1 cellular context compared by ENCODE assay signal in genomic region chr2:170157025-170157684, GRCh38.
TF ChIP-seq lines count a peak whose summit lies in the region.

No MANE protein-coding gene starts in this region.

TF ChIP-seq in HepG2, 621 proteins besides CTCF, POLR2A, EP300 and RAD21 (continued from another document and continues in another):
- TF ChIP-seq ZNF883 (CRISPR knock-in tag; IDR thresholded peaks at IDR 0.05; ENCODE audit: not compliant biosample characterization) (no peak), MBD4 (IDR thresholded peaks at IDR 0.05; ENCODE audit: borderline replicate concordance, low read length) (peak; percentile 66; the same call in 1 of the 2 replicates), CREB1 (IDR thresholded peaks at IDR 0.05) (no peak), CREB1 (CRISPR knock-in tag; IDR thresholded peaks at IDR 0.05) (peak; percentile 68; the same call in 1 of the 2 replicates), FOXK1 (CRISPR knock-in tag; IDR thresholded peaks at IDR 0.05; ENCODE audit: borderline replicate concordance, low read depth) (peak; percentile 98), SOX6 (IDR thresholded peaks at IDR 0.05) (no peak), SOX6 (CRISPR knock-in tag; IDR thresholded peaks at IDR 0.05) (peak; percentile 78), ZNF331 (CRISPR knock-in tag; IDR thresholded peaks at IDR 0.05) (peak; percentile 48; the same call in 1 of the 2 replicates), HHEX (CRISPR knock-in tag; IDR thresholded peaks at IDR 0.05) (peak; percentile 71; the same call in 1 of the 2 replicates), THAP11 (CRISPR knock-in tag; IDR thresholded peaks at IDR 0.05) (peak; percentile 57), SMARCC2 (IDR thresholded peaks at IDR 0.05) (peak; percentile 94), MIER3 (CRISPR knock-in tag; IDR thresholded peaks at IDR 0.05; ENCODE audit: borderline replicate concordance) (peak; percentile 85; the same call in 1 of the 2 replicates), IRF2 (CRISPR knock-in tag; IDR thresholded peaks at IDR 0.05) (peak; percentile 72; the same call in 1 of the 2 replicates), MAFF (IDR thresholded peaks at IDR 0.05; ENCODE audit: low read depth, low read length) (peak; percentile 74), ONECUT2 (CRISPR knock-in tag; IDR thresholded peaks at IDR 0.05) (0 out of 2 replicates have a peak, but pooled peaks have one; percentile 58), FOXA3 (CRISPR knock-in tag; IDR thresholded peaks at IDR 0.05) (peak; percentile 99), NR2F6 (IDR thresholded peaks at IDR 0.05) (0 out of 2 replicates have a peak, but pooled peaks have one; percentile 20), NR2F6 (CRISPR knock-in tag; IDR thresholded peaks at IDR 0.05) (peak; percentile 41; the same call in 1 of the 2 replicates), ZGPAT (CRISPR knock-in tag; IDR thresholded peaks at IDR 0.05) (peak; percentile 54; the same call in 1 of the 2 replicates), SP140L (CRISPR knock-in tag; IDR thresholded peaks at IDR 0.05; ENCODE audit: borderline replicate concordance) (no peak), ELF3 (CRISPR knock-in tag; IDR thresholded peaks at IDR 0.05) (peak; percentile 83), HDAC1 (CRISPR knock-in tag; IDR thresholded peaks at IDR 0.05) (peak; percentile 70; the same call in 1 of the 2 replicates), ZNF644 (CRISPR knock-in tag; IDR thresholded peaks at IDR 0.05; ENCODE audit: low read depth) (0 out of 2 replicates have a peak, but pooled peaks have one; percentile 27), E2F2 (CRISPR knock-in tag; IDR thresholded peaks at IDR 0.05; ENCODE audit: borderline replicate concordance) (no peak), MED1 (CRISPR knock-in tag; IDR thresholded peaks at IDR 0.05) (peak; percentile 60), GABPA (IDR thresholded peaks at IDR 0.05; ENCODE audit: low read depth, low read length) (no peak), GABPA (CRISPR knock-in tag; IDR thresholded peaks at IDR 0.05; ENCODE audit: low read depth) (no peak; the same call in 1 of the 2 replicates), FOXA1 (IDR thresholded peaks at IDR 0.05) (peak; percentile 93), FOXA1 (CRISPR knock-in tag; IDR thresholded peaks at IDR 0.05) (peak; percentile 92), TBL1XR1 (IDR thresholded peaks at IDR 0.05; ENCODE audit: borderline replicate concordance, low read length, partially characterized antibody) (peak; percentile 60), BCL6 (CRISPR knock-in tag; IDR thresholded peaks at IDR 0.05) (peak; percentile 76)
- TF ChIP-seq, protein P1, sequence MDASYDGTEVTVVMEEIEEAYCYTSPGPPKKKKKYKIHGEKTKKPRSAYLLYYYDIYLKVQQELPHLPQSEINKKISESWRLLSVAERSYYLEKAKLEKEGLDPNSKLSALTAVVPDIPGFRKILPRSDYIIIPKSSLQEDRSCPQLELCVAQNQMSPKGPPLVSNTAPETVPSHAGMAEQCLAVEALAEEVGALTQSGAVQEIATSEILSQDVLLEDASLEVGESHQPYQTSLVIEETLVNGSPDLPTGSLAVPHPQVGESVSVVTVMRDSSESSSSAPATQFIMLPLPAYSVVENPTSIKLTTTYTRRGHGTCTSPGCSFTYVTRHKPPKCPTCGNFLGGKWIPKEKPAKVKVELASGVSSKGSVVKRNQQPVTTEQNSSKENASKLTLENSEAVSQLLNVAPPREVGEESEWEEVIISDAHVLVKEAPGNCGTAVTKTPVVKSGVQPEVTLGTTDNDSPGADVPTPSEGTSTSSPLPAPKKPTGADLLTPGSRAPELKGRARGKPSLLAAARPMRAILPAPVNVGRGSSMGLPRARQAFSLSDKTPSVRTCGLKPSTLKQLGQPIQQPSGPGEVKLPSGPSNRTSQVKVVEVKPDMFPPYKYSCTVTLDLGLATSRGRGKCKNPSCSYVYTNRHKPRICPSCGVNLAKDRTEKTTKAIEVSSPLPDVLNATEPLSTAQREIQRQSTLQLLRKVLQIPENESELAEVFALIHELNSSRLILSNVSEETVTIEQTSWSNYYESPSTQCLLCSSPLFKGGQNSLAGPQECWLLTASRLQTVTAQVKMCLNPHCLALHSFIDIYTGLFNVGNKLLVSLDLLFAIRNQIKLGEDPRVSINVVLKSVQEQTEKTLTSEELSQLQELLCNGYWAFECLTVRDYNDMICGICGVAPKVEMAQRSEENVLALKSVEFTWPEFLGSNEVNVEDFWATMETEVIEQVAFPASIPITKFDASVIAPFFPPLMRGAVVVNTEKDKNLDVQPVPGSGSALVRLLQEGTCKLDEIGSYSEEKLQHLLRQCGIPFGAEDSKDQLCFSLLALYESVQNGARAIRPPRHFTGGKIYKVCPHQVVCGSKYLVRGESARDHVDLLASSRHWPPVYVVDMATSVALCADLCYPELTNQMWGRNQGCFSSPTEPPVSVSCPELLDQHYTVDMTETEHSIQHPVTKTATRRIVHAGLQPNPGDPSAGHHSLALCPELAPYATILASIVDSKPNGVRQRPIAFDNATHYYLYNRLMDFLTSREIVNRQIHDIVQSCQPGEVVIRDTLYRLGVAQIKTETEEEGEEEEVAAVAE (CRISPR knock-in tag; IDR thresholded peaks at IDR 0.05; ENCODE audit: borderline replicate concordance), result 0 out of 2 replicates have a peak, but pooled peaks have one; percentile 70
- TF ChIP-seq, protein P2, sequence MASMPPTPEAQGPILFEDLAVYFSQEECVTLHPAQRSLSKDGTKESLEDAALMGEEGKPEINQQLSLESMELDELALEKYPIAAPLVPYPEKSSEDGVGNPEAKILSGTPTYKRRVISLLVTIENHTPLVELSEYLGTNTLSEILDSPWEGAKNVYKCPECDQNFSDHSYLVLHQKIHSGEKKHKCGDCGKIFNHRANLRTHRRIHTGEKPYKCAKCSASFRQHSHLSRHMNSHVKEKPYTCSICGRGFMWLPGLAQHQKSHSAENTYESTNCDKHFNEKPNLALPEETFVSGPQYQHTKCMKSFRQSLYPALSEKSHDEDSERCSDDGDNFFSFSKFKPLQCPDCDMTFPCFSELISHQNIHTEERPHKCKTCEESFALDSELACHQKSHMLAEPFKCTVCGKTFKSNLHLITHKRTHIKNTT (CRISPR knock-in tag; IDR thresholded peaks at IDR 0.05), result no peak
- TF ChIP-seq, protein P3, sequence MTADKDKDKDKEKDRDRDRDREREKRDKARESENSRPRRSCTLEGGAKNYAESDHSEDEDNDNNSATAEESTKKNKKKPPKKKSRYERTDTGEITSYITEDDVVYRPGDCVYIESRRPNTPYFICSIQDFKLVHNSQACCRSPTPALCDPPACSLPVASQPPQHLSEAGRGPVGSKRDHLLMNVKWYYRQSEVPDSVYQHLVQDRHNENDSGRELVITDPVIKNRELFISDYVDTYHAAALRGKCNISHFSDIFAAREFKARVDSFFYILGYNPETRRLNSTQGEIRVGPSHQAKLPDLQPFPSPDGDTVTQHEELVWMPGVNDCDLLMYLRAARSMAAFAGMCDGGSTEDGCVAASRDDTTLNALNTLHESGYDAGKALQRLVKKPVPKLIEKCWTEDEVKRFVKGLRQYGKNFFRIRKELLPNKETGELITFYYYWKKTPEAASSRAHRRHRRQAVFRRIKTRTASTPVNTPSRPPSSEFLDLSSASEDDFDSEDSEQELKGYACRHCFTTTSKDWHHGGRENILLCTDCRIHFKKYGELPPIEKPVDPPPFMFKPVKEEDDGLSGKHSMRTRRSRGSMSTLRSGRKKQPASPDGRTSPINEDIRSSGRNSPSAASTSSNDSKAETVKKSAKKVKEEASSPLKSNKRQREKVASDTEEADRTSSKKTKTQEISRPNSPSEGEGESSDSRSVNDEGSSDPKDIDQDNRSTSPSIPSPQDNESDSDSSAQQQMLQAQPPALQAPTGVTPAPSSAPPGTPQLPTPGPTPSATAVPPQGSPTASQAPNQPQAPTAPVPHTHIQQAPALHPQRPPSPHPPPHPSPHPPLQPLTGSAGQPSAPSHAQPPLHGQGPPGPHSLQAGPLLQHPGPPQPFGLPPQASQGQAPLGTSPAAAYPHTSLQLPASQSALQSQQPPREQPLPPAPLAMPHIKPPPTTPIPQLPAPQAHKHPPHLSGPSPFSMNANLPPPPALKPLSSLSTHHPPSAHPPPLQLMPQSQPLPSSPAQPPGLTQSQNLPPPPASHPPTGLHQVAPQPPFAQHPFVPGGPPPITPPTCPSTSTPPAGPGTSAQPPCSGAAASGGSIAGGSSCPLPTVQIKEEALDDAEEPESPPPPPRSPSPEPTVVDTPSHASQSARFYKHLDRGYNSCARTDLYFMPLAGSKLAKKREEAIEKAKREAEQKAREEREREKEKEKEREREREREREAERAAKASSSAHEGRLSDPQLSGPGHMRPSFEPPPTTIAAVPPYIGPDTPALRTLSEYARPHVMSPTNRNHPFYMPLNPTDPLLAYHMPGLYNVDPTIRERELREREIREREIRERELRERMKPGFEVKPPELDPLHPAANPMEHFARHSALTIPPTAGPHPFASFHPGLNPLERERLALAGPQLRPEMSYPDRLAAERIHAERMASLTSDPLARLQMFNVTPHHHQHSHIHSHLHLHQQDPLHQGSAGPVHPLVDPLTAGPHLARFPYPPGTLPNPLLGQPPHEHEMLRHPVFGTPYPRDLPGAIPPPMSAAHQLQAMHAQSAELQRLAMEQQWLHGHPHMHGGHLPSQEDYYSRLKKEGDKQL (CRISPR knock-in tag; IDR thresholded peaks at IDR 0.05; ENCODE audit: low read depth), result 0 out of 2 replicates have a peak, but pooled peaks have one; percentile 51
- TF ChIP-seq, protein P4, sequence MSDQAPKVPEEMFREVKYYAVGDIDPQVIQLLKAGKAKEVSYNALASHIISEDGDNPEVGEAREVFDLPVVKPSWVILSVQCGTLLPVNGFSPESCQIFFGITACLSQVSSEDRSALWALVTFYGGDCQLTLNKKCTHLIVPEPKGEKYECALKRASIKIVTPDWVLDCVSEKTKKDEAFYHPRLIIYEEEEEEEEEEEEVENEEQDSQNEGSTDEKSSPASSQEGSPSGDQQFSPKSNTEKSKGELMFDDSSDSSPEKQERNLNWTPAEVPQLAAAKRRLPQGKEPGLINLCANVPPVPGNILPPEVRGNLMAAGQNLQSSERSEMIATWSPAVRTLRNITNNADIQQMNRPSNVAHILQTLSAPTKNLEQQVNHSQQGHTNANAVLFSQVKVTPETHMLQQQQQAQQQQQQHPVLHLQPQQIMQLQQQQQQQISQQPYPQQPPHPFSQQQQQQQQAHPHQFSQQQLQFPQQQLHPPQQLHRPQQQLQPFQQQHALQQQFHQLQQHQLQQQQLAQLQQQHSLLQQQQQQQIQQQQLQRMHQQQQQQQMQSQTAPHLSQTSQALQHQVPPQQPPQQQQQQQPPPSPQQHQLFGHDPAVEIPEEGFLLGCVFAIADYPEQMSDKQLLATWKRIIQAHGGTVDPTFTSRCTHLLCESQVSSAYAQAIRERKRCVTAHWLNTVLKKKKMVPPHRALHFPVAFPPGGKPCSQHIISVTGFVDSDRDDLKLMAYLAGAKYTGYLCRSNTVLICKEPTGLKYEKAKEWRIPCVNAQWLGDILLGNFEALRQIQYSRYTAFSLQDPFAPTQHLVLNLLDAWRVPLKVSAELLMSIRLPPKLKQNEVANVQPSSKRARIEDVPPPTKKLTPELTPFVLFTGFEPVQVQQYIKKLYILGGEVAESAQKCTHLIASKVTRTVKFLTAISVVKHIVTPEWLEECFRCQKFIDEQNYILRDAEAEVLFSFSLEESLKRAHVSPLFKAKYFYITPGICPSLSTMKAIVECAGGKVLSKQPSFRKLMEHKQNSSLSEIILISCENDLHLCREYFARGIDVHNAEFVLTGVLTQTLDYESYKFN (CRISPR knock-in tag; conservative IDR thresholded peaks at IDR 0.05), result peak; percentile 78
- TF ChIP-seq, protein P5, sequence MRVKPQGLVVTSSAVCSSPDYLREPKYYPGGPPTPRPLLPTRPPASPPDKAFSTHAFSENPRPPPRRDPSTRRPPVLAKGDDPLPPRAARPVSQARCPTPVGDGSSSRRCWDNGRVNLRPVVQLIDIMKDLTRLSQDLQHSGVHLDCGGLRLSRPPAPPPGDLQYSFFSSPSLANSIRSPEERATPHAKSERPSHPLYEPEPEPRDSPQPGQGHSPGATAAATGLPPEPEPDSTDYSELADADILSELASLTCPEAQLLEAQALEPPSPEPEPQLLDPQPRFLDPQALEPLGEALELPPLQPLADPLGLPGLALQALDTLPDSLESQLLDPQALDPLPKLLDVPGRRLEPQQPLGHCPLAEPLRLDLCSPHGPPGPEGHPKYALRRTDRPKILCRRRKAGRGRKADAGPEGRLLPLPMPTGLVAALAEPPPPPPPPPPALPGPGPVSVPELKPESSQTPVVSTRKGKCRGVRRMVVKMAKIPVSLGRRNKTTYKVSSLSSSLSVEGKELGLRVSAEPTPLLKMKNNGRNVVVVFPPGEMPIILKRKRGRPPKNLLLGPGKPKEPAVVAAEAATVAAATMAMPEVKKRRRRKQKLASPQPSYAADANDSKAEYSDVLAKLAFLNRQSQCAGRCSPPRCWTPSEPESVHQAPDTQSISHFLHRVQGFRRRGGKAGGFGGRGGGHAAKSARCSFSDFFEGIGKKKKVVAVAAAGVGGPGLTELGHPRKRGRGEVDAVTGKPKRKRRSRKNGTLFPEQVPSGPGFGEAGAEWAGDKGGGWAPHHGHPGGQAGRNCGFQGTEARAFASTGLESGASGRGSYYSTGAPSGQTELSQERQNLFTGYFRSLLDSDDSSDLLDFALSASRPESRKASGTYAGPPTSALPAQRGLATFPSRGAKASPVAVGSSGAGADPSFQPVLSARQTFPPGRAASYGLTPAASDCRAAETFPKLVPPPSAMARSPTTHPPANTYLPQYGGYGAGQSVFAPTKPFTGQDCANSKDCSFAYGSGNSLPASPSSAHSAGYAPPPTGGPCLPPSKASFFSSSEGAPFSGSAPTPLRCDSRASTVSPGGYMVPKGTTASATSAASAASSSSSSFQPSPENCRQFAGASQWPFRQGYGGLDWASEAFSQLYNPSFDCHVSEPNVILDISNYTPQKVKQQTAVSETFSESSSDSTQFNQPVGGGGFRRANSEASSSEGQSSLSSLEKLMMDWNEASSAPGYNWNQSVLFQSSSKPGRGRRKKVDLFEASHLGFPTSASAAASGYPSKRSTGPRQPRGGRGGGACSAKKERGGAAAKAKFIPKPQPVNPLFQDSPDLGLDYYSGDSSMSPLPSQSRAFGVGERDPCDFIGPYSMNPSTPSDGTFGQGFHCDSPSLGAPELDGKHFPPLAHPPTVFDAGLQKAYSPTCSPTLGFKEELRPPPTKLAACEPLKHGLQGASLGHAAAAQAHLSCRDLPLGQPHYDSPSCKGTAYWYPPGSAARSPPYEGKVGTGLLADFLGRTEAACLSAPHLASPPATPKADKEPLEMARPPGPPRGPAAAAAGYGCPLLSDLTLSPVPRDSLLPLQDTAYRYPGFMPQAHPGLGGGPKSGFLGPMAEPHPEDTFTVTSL (CRISPR knock-in tag; IDR thresholded peaks at IDR 0.05; ENCODE audit: borderline replicate concordance), result peak; percentile 94
